Comparison of ENCODE assay signal across 27 cellular contexts in the genomic region with DNA sequence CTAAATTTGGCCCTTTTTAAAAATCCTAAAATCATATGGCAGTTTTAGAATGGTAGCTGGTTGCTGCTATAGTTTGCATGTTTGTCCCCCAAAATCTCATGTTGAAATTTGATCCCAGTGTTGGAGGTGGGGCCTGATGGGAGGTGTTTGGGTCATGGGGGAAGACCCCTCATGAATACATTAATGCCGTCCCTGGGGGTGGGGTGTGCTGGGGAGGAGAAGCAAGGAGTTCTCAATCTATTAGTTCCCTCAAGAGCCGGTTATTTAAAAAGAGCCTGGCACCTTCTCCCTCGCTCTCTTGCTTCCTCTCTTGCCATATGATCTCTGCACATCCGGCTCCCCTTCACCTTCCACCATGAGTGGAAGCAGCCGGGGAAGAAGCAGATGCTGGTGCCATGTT.
"Had no signal": no experiment of that assay in that cellular context is flagged by ENCODE, and none has a peak within 500 bp of the region (broad histone marks: within the 10 kb centered on the region; RNA-seq: fewer than 3 reads in every experiment).

No MANE protein-coding gene starts in this region.

- H3K4me3 Mint-ChIP-seq: activated naive CD4-positive, alpha-beta T cell treated with anti-CD3 and anti-CD28 coated beads for 36 hours; activated naive CD8-positive, alpha-beta T cell treated with anti-CD3 and anti-CD28 coated beads, Interleukin-2, amount 10 ng/mL, durations not matched to agents 7 days and 5 days; naive thymus-derived CD4-positive, alpha-beta T cell; stimulated activated naive CD8-positive, alpha-beta T cell treated with anti-CD3 and anti-CD28 coated beads, Interleukin-15, amount 100 ng/mL, for 72 hours; T-helper 2 cell treated with Interferon-gamma antibody and Interleukin-4, amounts not matched to agents 5 μg/mL and 100 μg/mL, for 36 hours; type B pancreatic cell had no signal

- H3K4me1 Mint-ChIP-seq: naive thymus-derived CD4-positive, alpha-beta T cell; stimulated activated naive CD8-positive, alpha-beta T cell treated with anti-CD3 and anti-CD28 coated beads, Interleukin-15, amount 100 ng/mL, for 72 hours had no signal

- H3K27ac Mint-ChIP-seq: activated naive CD4-positive, alpha-beta T cell treated with anti-CD3 and anti-CD28 coated beads for 36 hours; activated naive CD8-positive, alpha-beta T cell treated with anti-CD3 and anti-CD28 coated beads, Interleukin-2, amount 10 ng/mL, durations not matched to agents 7 days and 5 days; stimulated activated naive CD8-positive, alpha-beta T cell treated with anti-CD3 and anti-CD28 coated beads, Interleukin-15, amount 100 ng/mL, for 72 hours; T-helper 2 cell treated with Interferon-gamma antibody and Interleukin-4, amounts not matched to agents 5 μg/mL and 100 μg/mL, for 36 hours; type B pancreatic cell had no signal

- DNase-seq: activated CD4-positive, alpha-beta T cell treated with anti-CD3 and anti-CD28 coated beads for 48 hours; activated CD4-positive, alpha-beta T cell treated with anti-CD3 and anti-CD28 coated beads, Interleukin-2, amount 50 U/mL, for 48 hours; activated CD8-positive, alpha-beta memory T cell treated with anti-CD3 and anti-CD28 coated beads for 24 hours; activated effector memory CD4-positive, alpha-beta T cell treated with anti-CD3 and anti-CD28 coated beads, Interleukin-2, amount 50 U/mL, for 16 hours; activated naive CD4-positive, alpha-beta T cell treated with anti-CD3 and anti-CD28 coated beads for 36 hours; activated naive CD8-positive, alpha-beta T cell treated with anti-CD3 and anti-CD28 coated beads, Interleukin-2, amount 10 ng/mL, durations not matched to agents 7 days and 5 days; amygdala; caudate nucleus; foreskin melanocyte; heart right ventricle; midbrain; naive thymus-derived CD4-positive, alpha-beta T cell; nucleus accumbens; pancreas; retina; stimulated activated CD4-positive, alpha-beta T cell treated with anti-CD3 and anti-CD28 coated beads, Interleukin-12 subunit alpha, Interleukin-12 subunit beta, amount 100 ng/mL, for 4 hours; stimulated activated CD4-positive, alpha-beta T cell treated with anti-CD3 and anti-CD28 coated beads, Interleukin-4, amount 100 ng/mL, for 1 hour; stimulated activated naive CD8-positive, alpha-beta T cell treated with anti-CD3 and anti-CD28 coated beads, Interleukin-15, amount 100 ng/mL, for 72 hours; substantia nigra; uterus had no signal

- H3K4me1 ChIP-seq: esophagus muscularis mucosa, heart right ventricle, pancreas, prostate gland, uterus had no signal

- ATAC-seq: activated CD4-positive, CD25-positive, alpha-beta regulatory T cell treated with anti-CD3 and anti-CD28 coated beads, Interleukin-2, amount 50 U/mL, for 24 hours; heart right ventricle; naive thymus-derived CD4-positive, alpha-beta T cell; pancreas; sciatic nerve; stimulated activated naive CD8-positive, alpha-beta T cell treated with anti-CD3 and anti-CD28 coated beads, Interleukin-15, amount 100 ng/mL, for 72 hours had no signal

- H3K9me3 Mint-ChIP-seq: activated naive CD4-positive, alpha-beta T cell treated with anti-CD3 and anti-CD28 coated beads for 36 hours; activated naive CD8-positive, alpha-beta T cell treated with anti-CD3 and anti-CD28 coated beads, Interleukin-2, amount 10 ng/mL, durations not matched to agents 7 days and 5 days; naive thymus-derived CD4-positive, alpha-beta T cell; stimulated activated naive CD8-positive, alpha-beta T cell treated with anti-CD3 and anti-CD28 coated beads, Interleukin-15, amount 100 ng/mL, for 72 hours; T-helper 2 cell treated with Interferon-gamma antibody and Interleukin-4, amounts not matched to agents 5 μg/mL and 100 μg/mL, for 36 hours; type B pancreatic cell had no signal

- H3K27me3 ChIP-seq: esophagus muscularis mucosa, heart right ventricle, pancreas, uterus had no signal

- H3K4me3 ChIP-seq: esophagus muscularis mucosa, heart right ventricle, pancreas, prostate gland, skin epidermis, uterus had no signal

- H3K27ac ChIP-seq: esophagus muscularis mucosa, heart right ventricle, pancreas, prostate gland, skin epidermis, uterus had no signal

- H3K36me3 ChIP-seq: uterus had no signal

- H3K9me3 ChIP-seq: esophagus muscularis mucosa, heart right ventricle, pancreas, prostate gland, uterus had no signal
